13 cellular contexts compared by ENCODE assay signal in genomic region chr15:64695571-64695992, GRCh38.
DNase-seq lines count a peak whose midpoint lies in the region; ATAC-seq and TF ChIP-seq lines count a peak whose summit lies in the region.
"Had no signal": no experiment of that assay in that cellular context is flagged by ENCODE, and none has a peak within 500 bp of the region (broad histone marks: within the 10 kb centered on the region; RNA-seq: fewer than 3 reads in every experiment).

No MANE protein-coding gene starts in this region.

- H3K36me3 Mint-ChIP-seq in CD4-positive, alpha-beta T cell (ENCODE audit: low read depth): peaks cover 48% of the 10 kb centered on the region
- peaks cover 49% of the 10 kb centered on the region for H3K36me3 Mint-ChIP-seq in brain

- POLR2A ChIA-PET in CD4-positive, alpha-beta T cell (lab: Charles Lee): no interaction called here

- CTCF ChIA-PET in CD4-positive, alpha-beta T cell (lab: Charles Lee): interaction anchor here (0.8 to 1.9 kb wide), 3 partner anchors 9 to 32 kb away, joined by 3 to 5 read pairs (median 3); no protein-coding TSS in a partner anchor

- no peaks in the 10 kb centered on the region for H3K9me3 ChIP-seq in CD4-positive, alpha-beta T cell (ENCODE audit: control insufficient read depth, low read length)
- H3K9me3 ChIP-seq in osteoblast (ENCODE audit: low read depth, low read length): no peaks in the 10 kb centered on the region

- H3K79me2 ChIP-seq in osteoblast (ENCODE audit: insufficient read depth, low read length): peaks cover 90% of the 10 kb centered on the region

- no peak overlapping the region for H3K4me3 Mint-ChIP-seq in CD4-positive, alpha-beta T cell
- H3K4me3 Mint-ChIP-seq in brain: peak overlapping the region in 4 of 5 experiments; percentile 0 to 67 (median 63)
- H3K4me3 Mint-ChIP-seq: T-helper 2 cell treated with Interferon-gamma antibody and Interleukin-4, amounts not matched to agents 5 μg/mL and 100 μg/mL, for 36 hours had no signal

- peaks cover 63% of the 10 kb centered on the region for H3K4me1 Mint-ChIP-seq in CD4-positive, alpha-beta T cell (ENCODE audit: low read depth)
- peaks cover 90% of the 10 kb centered on the region for H3K4me1 Mint-ChIP-seq in brain

- DNase-seq in CD4-positive, alpha-beta T cell: no peak
- DNase-seq in NCI-H1105 treated with DMSO at 0.1 percent for 48 hours (lab: John Stamatoyannopoulos, UW) (peak; percentile 67), osteoblast (ENCODE audit: insufficient read length, low spot score, missing footprints) (peak; percentile 22), kidney tubule cell (ENCODE audit: low spot score) (no peak), AG20443 (ENCODE audit: low spot score) (no peak), left lobe of liver (ENCODE audit: low spot score) (no peak), glomerular visceral epithelial cell (ENCODE audit: extremely low spot score) (no peak)
- DNase-seq: activated gamma-delta T cell treated with Interleukin-2 at 50 U/mL for 16 hours, DND-41, mesenchymal stem cell, NCI-H146 had no signal

- TF ChIP-seq CTCF in CD4-positive, alpha-beta T cell (IDR thresholded peaks at IDR 0.05): no peak
- TF ChIP-seq CTCF in brain (conservative IDR thresholded peaks at IDR 0.05) (no peak), osteoblast (IDR thresholded peaks at IDR 0.05; ENCODE audit: extremely low read depth, low read depth, low read length) (no peak)

- H3K27ac ChIP-seq in CD4-positive, alpha-beta T cell (ENCODE audit: low read depth, low read length): no peak overlapping the region
- no peak overlapping the region for H3K27ac ChIP-seq in osteoblast (ENCODE audit: low read depth, low read length)

- H3K27ac Mint-ChIP-seq in CD4-positive, alpha-beta T cell: peak overlapping the region; percentile 73
- peak overlapping the region; percentile 19 to 97 (median 81) for H3K27ac Mint-ChIP-seq in brain
- H3K27ac Mint-ChIP-seq: T-helper 2 cell treated with Interferon-gamma antibody and Interleukin-4, amounts not matched to agents 5 μg/mL and 100 μg/mL, for 36 hours had no signal

- H3K4me3 ChIP-seq in osteoblast (ENCODE audit: insufficient read depth, low read length): no peak overlapping the region

- no peak for ATAC-seq in CD4-positive, alpha-beta T cell (ENCODE audit: poor library complexity)
- no peak for ATAC-seq in left lobe of liver

- H3K9me3 Mint-ChIP-seq in CD4-positive, alpha-beta T cell: no peaks in the 10 kb centered on the region
- H3K9me3 Mint-ChIP-seq in brain: no peaks in the 10 kb centered on the region
- H3K9me3 Mint-ChIP-seq: T-helper 2 cell treated with Interferon-gamma antibody and Interleukin-4, amounts not matched to agents 5 μg/mL and 100 μg/mL, for 36 hours had no signal

- peaks cover 76% of the 10 kb centered on the region for H4K20me1 ChIP-seq in osteoblast (ENCODE audit: insufficient read depth, low read length)

- H2AFZ ChIP-seq in osteoblast (ENCODE audit: low read length): no peak overlapping the region

- H3K27me3 ChIP-seq in CD4-positive, alpha-beta T cell (ENCODE audit: control insufficient read depth, insufficient read depth, low read length): no peaks in the 10 kb centered on the region
- H3K27me3 ChIP-seq in osteoblast (ENCODE audit: insufficient read depth, low read length): no peaks in the 10 kb centered on the region

- peaks cover 44% of the 10 kb centered on the region for H3K4me1 ChIP-seq in osteoblast (ENCODE audit: insufficient read depth, low read length)

- H3K27me3 Mint-ChIP-seq in CD4-positive, alpha-beta T cell: no peaks in the 10 kb centered on the region
- peaks cover 5% of the 10 kb centered on the region for H3K27me3 Mint-ChIP-seq in brain

- H3K36me3 ChIP-seq in osteoblast (ENCODE audit: insufficient read depth, low read length): peaks cover 18% of the 10 kb centered on the region

- intact Hi-C loops in CD4-positive, alpha-beta T cell (cut with DNase I, micrococcal nuclease): no loop called here

- H3K4me2 ChIP-seq in osteoblast (ENCODE audit: insufficient read depth, low read length): no peak overlapping the region

Comparison
In these comparisons a context has a peak if more than half of its experiments do, and no peak if none do; other contexts are left out.
1. DNase-seq: peak in NCI-H1105 treated with DMSO at 0.1 percent for 48 hours (single experiment) and osteoblast (single experiment); none in CD4-positive, alpha-beta T cell (0 of 10), kidney tubule cell (single experiment), AG20443 (single experiment), left lobe of liver (single experiment) and glomerular visceral epithelial cell (single experiment).